ENCODE assay signal across 23 cellular contexts in genomic region chr1:6251233-6251632, GRCh38. TPM values are rescaled to one million over a fixed set of nuclear protein-coding genes. Genes with fewer than 3 reads are reported as not detected.
DNase-seq lines count a peak whose midpoint lies in the region; ATAC-seq, FAIRE-seq and TF ChIP-seq lines count a peak whose summit lies in the region.
"Had no signal": no experiment of that assay in that cellular context is flagged by ENCODE, and none has a peak within 500 bp of the region (broad histone marks: within the 10 kb centered on the region; RNA-seq: fewer than 3 reads in every experiment).

No MANE protein-coding gene starts in this region.

- H4K20me1 ChIP-seq in osteoblast (ENCODE audit: insufficient read depth, low read length), result peaks cover 10% of the 10 kb centered on the region

- no peak overlapping the region for H3K4me2 ChIP-seq in osteoblast (ENCODE audit: insufficient read depth, low read length)
- H3K4me2 ChIP-seq: GM23338 had no signal

- no peak for FAIRE-seq in kidney (lab: Jason Lieb, UNC)
- FAIRE-seq: A204.1, D721Med, H54, HTR-8/SVneo had no signal

- H3K36me3 Mint-ChIP-seq in WTC11, result no peaks in the 10 kb centered on the region
- H3K36me3 Mint-ChIP-seq: CD4-positive, CD25-positive, alpha-beta regulatory T cell; CD8-positive, alpha-beta memory T cell; IgD-negative memory B cell had no signal

- intact Hi-C loops in kidney (cut with DNase I), result loop anchor here (10.0 kb wide), 1 partner anchor 94 kb away; no protein-coding TSS in a partner anchor

- H3K4me1 ChIP-seq in HEK293 (ENCODE audit: control insufficient read depth, insufficient read depth, low read length), result no peaks in the 10 kb centered on the region
- H3K4me1 ChIP-seq in kidney (ENCODE audit: control insufficient read depth in 1 of 2, insufficient read depth in 1 of 2, low read depth in 1 of 2, low read length in 2 of 2), result peaks cover 0 to 2% of the 10 kb centered on the region in 2 donors
- H3K4me1 ChIP-seq in osteoblast (ENCODE audit: insufficient read depth, low read length), result peaks cover 4% of the 10 kb centered on the region
- H3K4me1 ChIP-seq: BE2C had no signal

- H3K27ac ChIP-seq in HEK293 (ENCODE audit: extremely low read depth, low read depth, low read length), result no peak overlapping the region
- no peak overlapping the region for H3K27ac ChIP-seq in kidney (ENCODE audit: low read depth in 2 of 2, low read length in 2 of 2)
- H3K27ac ChIP-seq in osteoblast (ENCODE audit: low read depth, low read length), result no peak overlapping the region

- H2AFZ ChIP-seq in osteoblast (ENCODE audit: low read length), result no peak overlapping the region
- H2AFZ ChIP-seq: GM23338 had no signal

- no peak overlapping the region for H3K27ac Mint-ChIP-seq in WTC11
- H3K27ac Mint-ChIP-seq: CD4-positive, CD25-positive, alpha-beta regulatory T cell; CD8-positive, alpha-beta memory T cell; GM23338; HFFc6 had no signal

- H3K4me3 ChIP-seq in HEK293 (ENCODE audit: low read depth, low read length), result no peak overlapping the region
- H3K4me3 ChIP-seq in kidney (ENCODE audit: low read length in 2 of 2), result no peak overlapping the region
- no peak overlapping the region for H3K4me3 ChIP-seq in osteoblast (ENCODE audit: insufficient read depth, low read length)
- H3K4me3 ChIP-seq: GM23338 had no signal

- ATAC-seq in WTC11 (no peak), HG03108 (IDR thresholded peaks at IDR 0.05; ENCODE audit: unreplicated experiment) (no peak)
- ATAC-seq: GM23338 had no signal

- no peaks in the 10 kb centered on the region for H3K9me3 Mint-ChIP-seq in WTC11
- H3K9me3 Mint-ChIP-seq: CD8-positive, alpha-beta memory T cell; GM23338; HFFc6 had no signal

- no peak overlapping the region for H3K9ac ChIP-seq in kidney (ENCODE audit: low read length in 2 of 2)

- no peak overlapping the region for H3K4me3 Mint-ChIP-seq in WTC11
- H3K4me3 Mint-ChIP-seq: CD4-positive, CD25-positive, alpha-beta regulatory T cell; CD8-positive, alpha-beta memory T cell; GM23338; HFFc6; IgD-negative memory B cell had no signal

- peaks cover 10% of the 10 kb centered on the region for H3K4me1 Mint-ChIP-seq in WTC11

- H3K27me3 ChIP-seq in osteoblast (ENCODE audit: insufficient read depth, low read length), result peaks cover 16% of the 10 kb centered on the region

- H3K27me3 Mint-ChIP-seq in WTC11 (ENCODE audit: low read depth), result peaks cover 52% of the 10 kb centered on the region

- TF ChIP-seq CTCF in HEK293 (tag by site-specific recombination; IDR thresholded peaks at IDR 0.05), result no peak
- no peak for TF ChIP-seq CTCF in WTC11 (IDR thresholded peaks at IDR 0.05)
- no peak for TF ChIP-seq CTCF in kidney (IDR thresholded peaks at IDR 0.05; ENCODE audit: borderline replicate concordance, extremely low read depth, insufficient read depth)
- TF ChIP-seq CTCF in osteoblast (IDR thresholded peaks at IDR 0.05; ENCODE audit: extremely low read depth, low read depth, low read length), result no peak

- H3K9me3 ChIP-seq in HEK293 (ENCODE audit: control insufficient read depth, insufficient read depth, low read depth, low read length), result no peaks in the 10 kb centered on the region
- H3K9me3 ChIP-seq in kidney (ENCODE audit: control insufficient read depth in 1 of 2, low read length in 2 of 2), result no peaks in the 10 kb centered on the region
- H3K9me3 ChIP-seq in osteoblast (ENCODE audit: low read depth, low read length), result no peaks in the 10 kb centered on the region
- H3K9me3 ChIP-seq: BE2C, Caco-2 had no signal

- peaks cover 0 to 13% of the 10 kb centered on the region in 2 experiments; a peak in 1 of 3 replicates for H3K36me3 ChIP-seq in HEK293 (ENCODE audit: control insufficient read depth in 2 of 2, insufficient read depth in 1 of 2, low read length in 2 of 2)
- H3K36me3 ChIP-seq in kidney (ENCODE audit: control insufficient read depth in 1 of 2, insufficient read depth in 2 of 2, low read length in 2 of 2), result no peaks in the 10 kb centered on the region
- no peaks in the 10 kb centered on the region for H3K36me3 ChIP-seq in osteoblast (ENCODE audit: insufficient read depth, low read length)
- H3K36me3 ChIP-seq: BE2C had no signal

- CTCF ChIA-PET in HEK293 (lab: Yijun Ruan, JAX), result interaction anchor here (0.5 to 9.2 kb wide), 3 partner anchors 21 to 187 kb away, joined by 3 to 181 read pairs (median 3); no protein-coding TSS in a partner anchor
- CTCF ChIA-PET in WTC11 (lab: Charles Lee), result interaction anchor here (0.6 to 9.0 kb wide), 4 partner anchors 11 to 187 kb away, joined by 3 to 164 read pairs (median 62); partner anchors contain the start of genes GPR153 and ICMT

- H3K79me2 ChIP-seq in osteoblast (ENCODE audit: insufficient read depth, low read length), result no peaks in the 10 kb centered on the region

- peak; percentile 10 for DNase-seq in WTC11 (ENCODE audit: low spot score)
- DNase-seq in kidney, result peak; percentile 72
- peak; percentile 88 for DNase-seq in osteoblast (ENCODE audit: insufficient read length, low spot score, missing footprints)
- DNase-seq in putamen (ENCODE audit: low spot score), result no peak
- DNase-seq in activated T-cell treated with anti-CD3 and anti-CD28 coated beads for 4 hours, result no peak
- DNase-seq: ACHN; BE2C; C1 segment of cervical spinal cord; Caco-2; CD4-positive, CD25-positive, alpha-beta regulatory T cell; CD8-positive, alpha-beta memory T cell; DMS79; GF-D8; HCEC 1CT; HFFc6 had no signal

- POLR2A ChIA-PET in HEK293 (lab: Yijun Ruan, JAX), result no interaction called here
- POLR2A ChIA-PET in WTC11 (lab: Charles Lee), result no interaction called here

TF ChIP-seq in HEK293, 187 proteins besides CTCF, POLR2A, EP300 and RAD21:
- no peak for TF ChIP-seq ZNF529 (tag by site-specific recombination; IDR thresholded peaks at IDR 0.05; ENCODE audit: insufficient replicate concordance)
- no peak for TF ChIP-seq ZNF488 (tag by site-specific recombination; IDR thresholded peaks at IDR 0.05)
- TF ChIP-seq FEZF1 (tag by site-specific recombination; IDR thresholded peaks at IDR 0.05), result no peak
- 0 out of 2 replicates have a peak, but pooled peaks have one; percentile 22 for TF ChIP-seq SCRT2 (tag by site-specific recombination; IDR thresholded peaks at IDR 0.05)

TF ChIP-seq in WTC11, 78 proteins besides CTCF, POLR2A, EP300 and RAD21 (continues in another document):
- TF ChIP-seq ZBTB21 (CRISPR knock-in tag; IDR thresholded peaks at IDR 0.05; ENCODE audit: borderline replicate concordance) (no peak), ZNF138 (CRISPR knock-in tag; conservative IDR thresholded peaks at IDR 0.05) (no peak), CREM (CRISPR knock-in tag; IDR thresholded peaks at IDR 0.05) (no peak), ZNF281 (CRISPR knock-in tag; IDR thresholded peaks at IDR 0.05) (no peak), SMAD4 (CRISPR knock-in tag; IDR thresholded peaks at IDR 0.05) (no peak), ZNF219 (CRISPR knock-in tag; IDR thresholded peaks at IDR 0.05; ENCODE audit: borderline replicate concordance) (no peak), NR2C2 (CRISPR knock-in tag; IDR thresholded peaks at IDR 0.05) (no peak), MAX (CRISPR knock-in tag; IDR thresholded peaks at IDR 0.05) (no peak)

RNA-seq across cellular contexts. Expression of gene HES3, which starts 7.3 kb away (rescaled TPM):
- total RNA-seq in WTC11 (2021) (74.7 to 78.7 TPM (median 78.3 TPM) in 3 replicates), kidney (not detected), osteoblast (not detected in 2 replicates)
- not detected for polyA plus RNA-seq in kidney (ENCODE audit: insufficient read depth, low read depth, low replicate concordance)
- total RNA-seq: Caco-2; CD4-positive, CD25-positive, alpha-beta regulatory T cell; CD8-positive, alpha-beta memory T cell; HFFc6 had no signal
- polyA plus RNA-seq: CD4-positive, CD25-positive, alpha-beta regulatory T cell; CD8-positive, alpha-beta memory T cell; IgD-negative memory B cell had no signal

RNA-seq across cellular contexts. Expression of gene GPR153, which starts 9.7 kb away (rescaled TPM):
- total RNA-seq in WTC11 (2021) (13.4 to 14.8 TPM (median 14.6 TPM) in 3 replicates), kidney (8.6 TPM), osteoblast (2.9 and 4.0 TPM in 2 replicates)
- polyA plus RNA-seq in kidney (ENCODE audit: insufficient read depth, low read depth, low replicate concordance), result 1.1 TPM
- polyA plus RNA-seq: CD4-positive, CD25-positive, alpha-beta regulatory T cell had no signal

RNA-seq across cellular contexts. Expression of gene ICMT, which starts 15.5 kb away (rescaled TPM):
- 105 to 113 TPM (median 107 TPM) in 3 replicates for total RNA-seq in WTC11 (2021)
- total RNA-seq in kidney, result 73.0 TPM
- 43.4 TPM for polyA plus RNA-seq in kidney (ENCODE audit: insufficient read depth, low read depth, low replicate concordance)
- 60.8 and 63.6 TPM in 2 replicates for total RNA-seq in osteoblast

RNA-seq across cellular contexts. Expression of gene RNF207, which starts 45.3 kb away (rescaled TPM):
- total RNA-seq in WTC11 (2021), result 9.2 to 14.0 TPM (median 12.9 TPM) in 3 replicates
- total RNA-seq in kidney, result 43.6 TPM
- polyA plus RNA-seq in kidney (ENCODE audit: insufficient read depth, low read depth, low replicate concordance), result 7.7 TPM
- 10.6 and 42.7 TPM in 2 replicates for total RNA-seq in osteoblast

RNA-seq across cellular contexts. Expression of gene RPL22, which starts 51.8 kb away (rescaled TPM):
- total RNA-seq in WTC11 (2021) (441 to 512 TPM (median 491 TPM) in 3 replicates), kidney (377 TPM), osteoblast (93.0 and 99.3 TPM in 2 replicates)
- 605 TPM for polyA plus RNA-seq in kidney (ENCODE audit: insufficient read depth, low read depth, low replicate concordance)

Comparison
In these comparisons a context has a peak if more than half of its experiments do, and no peak if none do; other contexts are left out.
1. DNase-seq: peak in WTC11 (single experiment), kidney (single experiment) and osteoblast (single experiment); none in putamen (single experiment) and activated T-cell treated with anti-CD3 and anti-CD28 coated beads for 4 hours (single experiment).
2. RNA of gene HES3, which starts 7.3 kb away (total RNA-seq): 74.7 to 78.7 TPM in WTC11; not detected in kidney (single experiment) and not detected in osteoblast; every median in the first group is over 10 times any median in the second.